In genomic region chr1:160161965-160162705, GRCh38 we compare ENCODE assay signal across 1 cellular context.
TF ChIP-seq lines count a peak whose summit lies in the region.

No MANE protein-coding gene starts in this region.

TF ChIP-seq in WTC11, 78 proteins besides CTCF, POLR2A, EP300 and RAD21 (continued from another document):
- TF ChIP-seq, protein P1, sequence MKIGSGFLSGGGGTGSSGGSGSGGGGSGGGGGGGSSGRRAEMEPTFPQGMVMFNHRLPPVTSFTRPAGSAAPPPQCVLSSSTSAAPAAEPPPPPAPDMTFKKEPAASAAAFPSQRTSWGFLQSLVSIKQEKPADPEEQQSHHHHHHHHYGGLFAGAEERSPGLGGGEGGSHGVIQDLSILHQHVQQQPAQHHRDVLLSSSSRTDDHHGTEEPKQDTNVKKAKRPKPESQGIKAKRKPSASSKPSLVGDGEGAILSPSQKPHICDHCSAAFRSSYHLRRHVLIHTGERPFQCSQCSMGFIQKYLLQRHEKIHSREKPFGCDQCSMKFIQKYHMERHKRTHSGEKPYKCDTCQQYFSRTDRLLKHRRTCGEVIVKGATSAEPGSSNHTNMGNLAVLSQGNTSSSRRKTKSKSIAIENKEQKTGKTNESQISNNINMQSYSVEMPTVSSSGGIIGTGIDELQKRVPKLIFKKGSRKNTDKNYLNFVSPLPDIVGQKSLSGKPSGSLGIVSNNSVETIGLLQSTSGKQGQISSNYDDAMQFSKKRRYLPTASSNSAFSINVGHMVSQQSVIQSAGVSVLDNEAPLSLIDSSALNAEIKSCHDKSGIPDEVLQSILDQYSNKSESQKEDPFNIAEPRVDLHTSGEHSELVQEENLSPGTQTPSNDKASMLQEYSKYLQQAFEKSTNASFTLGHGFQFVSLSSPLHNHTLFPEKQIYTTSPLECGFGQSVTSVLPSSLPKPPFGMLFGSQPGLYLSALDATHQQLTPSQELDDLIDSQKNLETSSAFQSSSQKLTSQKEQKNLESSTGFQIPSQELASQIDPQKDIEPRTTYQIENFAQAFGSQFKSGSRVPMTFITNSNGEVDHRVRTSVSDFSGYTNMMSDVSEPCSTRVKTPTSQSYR (CRISPR knock-in tag; IDR thresholded peaks at IDR 0.05) = 0 out of 2 replicates have a peak, but pooled peaks have one; percentile 48
- TF ChIP-seq TEAD1 (CRISPR knock-in tag; IDR thresholded peaks at IDR 0.05) = no peak
- TF ChIP-seq KAT7 (CRISPR knock-in tag; IDR thresholded peaks at IDR 0.05; ENCODE audit: borderline replicate concordance) = no peak
- TF ChIP-seq, protein P2, sequence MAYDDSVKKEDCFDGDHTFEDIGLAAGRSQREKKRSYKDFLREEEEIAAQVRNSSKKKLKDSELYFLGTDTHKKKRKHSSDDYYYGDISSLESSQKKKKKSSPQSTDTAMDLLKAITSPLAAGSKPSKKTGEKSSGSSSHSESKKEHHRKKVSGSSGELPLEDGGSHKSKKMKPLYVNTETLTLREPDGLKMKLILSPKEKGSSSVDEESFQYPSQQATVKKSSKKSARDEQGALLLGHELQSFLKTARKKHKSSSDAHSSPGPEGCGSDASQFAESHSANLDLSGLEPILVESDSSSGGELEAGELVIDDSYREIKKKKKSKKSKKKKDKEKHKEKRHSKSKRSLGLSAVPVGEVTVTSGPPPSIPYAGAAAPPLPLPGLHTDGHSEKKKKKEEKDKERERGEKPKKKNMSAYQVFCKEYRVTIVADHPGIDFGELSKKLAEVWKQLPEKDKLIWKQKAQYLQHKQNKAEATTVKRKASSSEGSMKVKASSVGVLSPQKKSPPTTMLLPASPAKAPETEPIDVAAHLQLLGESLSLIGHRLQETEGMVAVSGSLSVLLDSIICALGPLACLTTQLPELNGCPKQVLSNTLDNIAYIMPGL (CRISPR knock-in tag; IDR thresholded peaks at IDR 0.05) = 0 out of 2 replicates have a peak, but pooled peaks have one; percentile 31
- TF ChIP-seq NR1H2 (CRISPR knock-in tag; IDR thresholded peaks at IDR 0.05) = no peak
